In the genomic region with DNA sequence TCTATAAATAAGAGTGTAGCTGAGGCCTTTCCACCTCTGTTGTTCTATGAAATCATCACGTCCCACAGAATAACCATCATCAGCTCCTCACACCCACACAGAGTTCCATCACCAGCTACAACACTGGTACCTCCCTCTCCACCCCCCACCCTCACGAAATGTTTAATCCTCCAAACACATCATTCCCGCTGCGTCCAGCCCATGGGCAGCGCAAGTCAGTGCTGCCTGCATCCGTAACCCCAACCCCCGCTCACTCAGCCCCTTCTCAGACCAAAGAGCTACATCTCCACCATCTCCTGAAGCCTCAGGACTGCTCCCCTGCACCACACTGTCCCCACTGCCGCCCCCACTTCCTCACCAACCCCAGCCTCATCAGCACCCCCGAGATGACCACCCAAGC, we compare ENCODE assay signal across 12 cellular contexts. TPM values are rescaled to one million over a fixed set of nuclear protein-coding genes. Genes with fewer than 3 reads are reported as not detected.
A peak's percentile ranks its signal among the peaks of the same experiment; 100 is the strongest.
DNase-seq lines count a peak whose midpoint lies in the region; ATAC-seq and TF ChIP-seq lines count a peak whose summit lies in the region.
"Had no signal": no experiment of that assay in that cellular context is flagged by ENCODE, and none has a peak within 500 bp of the region (broad histone marks: within the 10 kb centered on the region; RNA-seq: fewer than 3 reads in every experiment).

No MANE protein-coding gene starts in this region.

- no peak overlapping the region for H3K14ac ChIP-seq in trophoblast cell (ENCODE audit: low read length)

- peaks cover 32% of the 10 kb centered on the region for H3K36me3 Mint-ChIP-seq in T-helper 2 cell treated with Interferon-gamma antibody and Interleukin-4, amounts not matched to agents 5 μg/mL and 100 μg/mL, for 36 hours (ENCODE audit: low read depth)
- H3K36me3 Mint-ChIP-seq in activated naive CD8-positive, alpha-beta T cell: peaks cover 19% of the 10 kb centered on the region
- H3K36me3 Mint-ChIP-seq in naive thymus-derived CD8-positive, alpha-beta T cell: peaks cover 12 to 30% (median 13%) of the 10 kb centered on the region in 3 donors

- H3K79me2 ChIP-seq in trophoblast cell (ENCODE audit: control insufficient read depth, insufficient read depth, low read length, poor library complexity): no peaks in the 10 kb centered on the region

- H4K91ac ChIP-seq in trophoblast cell (ENCODE audit: low read depth, low read length): no peak overlapping the region

- no peak overlapping the region for H2AFZ ChIP-seq in trophoblast cell (ENCODE audit: insufficient read depth, low read length, poor library complexity)

- no peak overlapping the region for H4K8ac ChIP-seq in trophoblast cell (ENCODE audit: low read depth, low read length)

- no peak for TF ChIP-seq CTCF in HEK293 (tag by site-specific recombination; IDR thresholded peaks at IDR 0.05)

- H2BK120ac ChIP-seq in trophoblast cell (ENCODE audit: insufficient read depth, low read length, poor library complexity): no peak overlapping the region

- no CpG with 5 or more reads among the region's 9 CpGs for WGBS in trophoblast cell (ENCODE audit: extremely low coverage, insufficient coverage, insufficient read length)

- H3K9ac ChIP-seq in trophoblast cell (ENCODE audit: low read length): no peak overlapping the region

- H3K27me3 ChIP-seq in trophoblast cell (ENCODE audit: insufficient read depth, low read length): no peaks in the 10 kb centered on the region
- H3K27me3 ChIP-seq: upper lobe of left lung had no signal

- POLR2A ChIA-PET in HEK293 (lab: Yijun Ruan, JAX): interaction anchor here (0.7 kb wide), 1 partner anchor 76 kb away, joined by 3 read pairs; no protein-coding TSS in a partner anchor
- POLR2A ChIA-PET in naive thymus-derived CD8-positive, alpha-beta T cell (lab: Charles Lee): interaction anchor here (0.5 to 3.3 kb wide), 3 partner anchors 7 to 504 kb away, joined by 3 to 21 read pairs (median 9); no protein-coding TSS in a partner anchor

- peak overlapping the region; percentile 78 for H3K27ac Mint-ChIP-seq in T-helper 2 cell treated with Interferon-gamma antibody and Interleukin-4, amounts not matched to agents 5 μg/mL and 100 μg/mL, for 36 hours
- H3K27ac Mint-ChIP-seq in activated naive CD8-positive, alpha-beta T cell: peak overlapping the region; percentile 92
- peak overlapping the region; percentile 68 to 92 (median 83) for H3K27ac Mint-ChIP-seq in naive thymus-derived CD8-positive, alpha-beta T cell

- no peaks in the 10 kb centered on the region for H3K79me1 ChIP-seq in trophoblast cell (ENCODE audit: low read length)

- no peak overlapping the region for H3K4me2 ChIP-seq in trophoblast cell (ENCODE audit: low read length)

- H2AK5ac ChIP-seq in trophoblast cell (ENCODE audit: low read length): no peak overlapping the region

- no peaks in the 10 kb centered on the region for H3K27me3 Mint-ChIP-seq in T-helper 2 cell treated with Interferon-gamma antibody and Interleukin-4, amounts not matched to agents 5 μg/mL and 100 μg/mL, for 36 hours (ENCODE audit: low read depth)
- H3K27me3 Mint-ChIP-seq in activated naive CD8-positive, alpha-beta T cell: no peaks in the 10 kb centered on the region
- no peaks in the 10 kb centered on the region for H3K27me3 Mint-ChIP-seq in naive thymus-derived CD8-positive, alpha-beta T cell

- H3K36me3 ChIP-seq in HEK293 (ENCODE audit: control insufficient read depth in 2 of 2, insufficient read depth in 1 of 2, low read length in 2 of 2) (peaks cover 0 to 7% of the 10 kb centered on the region in 2 experiments; a peak in 1 of 3 replicates), trophoblast cell (ENCODE audit: control insufficient read depth in 1 of 2, insufficient read depth in 2 of 2, low read length in 2 of 2) (no peaks in the 10 kb centered on the region)

- H3K4me3 ChIP-seq in HEK293 (ENCODE audit: low read depth, low read length) (no peak overlapping the region), trophoblast cell (ENCODE audit: low read depth, low read length) (no peak overlapping the region)
- H3K4me3 ChIP-seq: upper lobe of left lung had no signal

- no peak overlapping the region for H3K4me3 Mint-ChIP-seq in T-helper 2 cell treated with Interferon-gamma antibody and Interleukin-4, amounts not matched to agents 5 μg/mL and 100 μg/mL, for 36 hours
- peak overlapping the region; percentile 68 for H3K4me3 Mint-ChIP-seq in activated naive CD8-positive, alpha-beta T cell
- peak overlapping the region in 5 of 10 donors; percentile 19 to 91 (median 43) for H3K4me3 Mint-ChIP-seq in naive thymus-derived CD8-positive, alpha-beta T cell

- H4K12ac ChIP-seq in trophoblast cell (ENCODE audit: low read depth, low read length): no peak overlapping the region

- CTCF ChIA-PET in HEK293 (lab: Yijun Ruan, JAX): interaction anchor here (0.6 to 2.1 kb wide), 5 partner anchors 13 to 779 kb away, joined by 3 to 10 read pairs (median 4); no protein-coding TSS in a partner anchor

- no peak overlapping the region for H3K4ac ChIP-seq in trophoblast cell (ENCODE audit: low read depth, low read length)

- no peak overlapping the region for H3K27ac ChIP-seq in HEK293 (ENCODE audit: extremely low read depth, low read depth, low read length)
- no peak overlapping the region for H3K27ac ChIP-seq in trophoblast cell (ENCODE audit: low read depth, low read length)
- H3K27ac ChIP-seq: C4-2B, upper lobe of left lung had no signal

- H3K4me1 Mint-ChIP-seq in T-helper 2 cell treated with Interferon-gamma antibody and Interleukin-4, amounts not matched to agents 5 μg/mL and 100 μg/mL, for 36 hours (ENCODE audit: low read depth): peaks cover 19% of the 10 kb centered on the region
- H3K4me1 Mint-ChIP-seq in activated naive CD8-positive, alpha-beta T cell (ENCODE audit: low read depth): peaks cover 63% of the 10 kb centered on the region
- peaks cover 38 to 67% (median 58%) of the 10 kb centered on the region in 4 donors for H3K4me1 Mint-ChIP-seq in naive thymus-derived CD8-positive, alpha-beta T cell

- H3K9me3 Mint-ChIP-seq in T-helper 2 cell treated with Interferon-gamma antibody and Interleukin-4, amounts not matched to agents 5 μg/mL and 100 μg/mL, for 36 hours: peaks cover 18% of the 10 kb centered on the region
- H3K9me3 Mint-ChIP-seq in activated naive CD8-positive, alpha-beta T cell (ENCODE audit: low read depth): peaks cover 4% of the 10 kb centered on the region
- H3K9me3 Mint-ChIP-seq in naive thymus-derived CD8-positive, alpha-beta T cell: peaks cover 0 to 12% (median 9%) of the 10 kb centered on the region in 9 donors

- peak; percentile 41 for DNase-seq in T-helper 2 cell treated with Interferon-gamma antibody and Interleukin-4, amounts not matched to agents 5 μg/mL and 100 μg/mL, for 36 hours (ENCODE audit: low spot score)
- no peak for DNase-seq in T-helper 2 cell
- no peak for DNase-seq in naive thymus-derived CD8-positive, alpha-beta T cell
- no peak for DNase-seq in trophoblast cell
- DNase-seq in GDM1 (lab: John Stamatoyannopoulos, UW): no peak
- DNase-seq in NCI-H1105 (lab: John Stamatoyannopoulos, UW): no peak
- DNase-seq: cortex of kidney, Karpas-422, upper lobe of left lung had no signal

- no peak overlapping the region for H3K18ac ChIP-seq in trophoblast cell (ENCODE audit: low read length)

- H2BK5ac ChIP-seq in trophoblast cell (ENCODE audit: low read depth, low read length, poor library complexity): no peak overlapping the region

- H3K23ac ChIP-seq in trophoblast cell (ENCODE audit: low read length): no peak overlapping the region

- peak in 1 of 2 donors; percentile 25 for ATAC-seq in naive thymus-derived CD8-positive, alpha-beta T cell

- no peak overlapping the region for H2BK12ac ChIP-seq in trophoblast cell (ENCODE audit: low read length)

- H3K9me3 ChIP-seq in HEK293 (ENCODE audit: control insufficient read depth, insufficient read depth, low read depth, low read length): no peaks in the 10 kb centered on the region; the same call in 1 of the 2 replicates
- peaks cover 8% of the 10 kb centered on the region for H3K9me3 ChIP-seq in trophoblast cell (ENCODE audit: insufficient read depth, low read depth, low read length)

- H3K4me1 ChIP-seq in HEK293 (ENCODE audit: control insufficient read depth, insufficient read depth, low read length): no peaks in the 10 kb centered on the region
- no peaks in the 10 kb centered on the region for H3K4me1 ChIP-seq in trophoblast cell (ENCODE audit: control insufficient read depth in 1 of 2, insufficient read depth in 2 of 2, low read length in 2 of 2)

TF ChIP-seq in HEK293, 187 proteins besides CTCF, POLR2A, EP300 and RAD21:
- TF ChIP-seq EGR2 (tag by site-specific recombination; IDR thresholded peaks at IDR 0.05; ENCODE audit: low read depth) (peak; percentile 87), YY2 (tag by site-specific recombination; IDR thresholded peaks at IDR 0.05) (no peak), SETDB1 (IDR thresholded peaks at IDR 0.05; ENCODE audit: insufficient read length, low read length) (no peak), ZFHX2 (tag by site-specific recombination; conservative IDR thresholded peaks at IDR 0.05) (peak; percentile 86), ZNF664 (tag by site-specific recombination; IDR thresholded peaks at IDR 0.05) (no peak), ZNF354C (tag by site-specific recombination; IDR thresholded peaks at IDR 0.05; ENCODE audit: borderline replicate concordance, low read depth) (no peak), KLF8 (tag by site-specific recombination; IDR thresholded peaks at IDR 0.05) (no peak)

RNA-seq across cellular contexts. Expression of gene DNMT3A, which starts 19.4 kb away (rescaled TPM):
- total RNA-seq in naive thymus-derived CD8-positive, alpha-beta T cell: 100 to 1,000 TPM; 121 to 122 TPM
- polyA plus RNA-seq in naive thymus-derived CD8-positive, alpha-beta T cell: 10 to 100 TPM; 17.9 to 31.2 (median 27.2) TPM
- 23.3 and 25.8 TPM in 2 replicates for polyA plus RNA-seq in trophoblast cell (2013)
